2 cellular contexts compared by ENCODE assay signal in genomic region chr7:115124409-115124939, GRCh38.
TF ChIP-seq lines count a peak whose summit lies in the region.

No MANE protein-coding gene starts in this region.

TF ChIP-seq in IMR-90, 13 proteins besides CTCF, POLR2A, EP300 and RAD21:
- TF ChIP-seq ELK1 (IDR thresholded peaks at IDR 0.05; ENCODE audit: borderline replicate concordance, low read depth, low read length) = no peak
- TF ChIP-seq MAFK (IDR thresholded peaks at IDR 0.05; ENCODE audit: low read depth, low read length) = no peak
- no peak for TF ChIP-seq MXI1 (IDR thresholded peaks at IDR 0.05; ENCODE audit: borderline replicate concordance, low read depth, low read length)
- no peak for TF ChIP-seq CHD1 (IDR thresholded peaks at IDR 0.05; ENCODE audit: low read depth, low read length)
- TF ChIP-seq BHLHE40 (IDR thresholded peaks at IDR 0.05; ENCODE audit: low read depth, low read length) = no peak

TF ChIP-seq in H1, 55 proteins besides CTCF, POLR2A, EP300 and RAD21 (continued from another document):
- TF ChIP-seq ZNF274 (IDR thresholded peaks at IDR 0.05; ENCODE audit: borderline replicate concordance, extremely low read depth, low read length) (no peak), GABPA (IDR thresholded peaks at IDR 0.05; ENCODE audit: borderline replicate concordance, insufficient read depth, low read length) (no peak), TCF12 (IDR thresholded peaks at IDR 0.05; ENCODE audit: low read depth, low read length) (no peak), BACH1 (IDR thresholded peaks at IDR 0.05; ENCODE audit: low read length) (no peak), SRF (IDR thresholded peaks at IDR 0.05; ENCODE audit: low read depth, low read length) (no peak), POU5F1 (IDR thresholded peaks at IDR 0.05; ENCODE audit: low read depth, low read length) (no peak), CBX8 (IDR thresholded peaks at IDR 0.05; ENCODE audit: borderline replicate concordance, low read depth, low read length) (no peak), SIRT6 (IDR thresholded peaks at IDR 0.05; ENCODE audit: low read length) (no peak), SP1 (IDR thresholded peaks at IDR 0.05; ENCODE audit: low read depth, low read length) (no peak), FOSL1 (IDR thresholded peaks at IDR 0.05; ENCODE audit: insufficient read depth, low read depth, low read length) (no peak), E2F6 (IDR thresholded peaks at IDR 0.05) (no peak), PHF8 (conservative IDR thresholded peaks at IDR 0.05; ENCODE audit: low read depth, low read length) (no peak), MAX (IDR thresholded peaks at IDR 0.05) (no peak), HDAC2 (IDR thresholded peaks at IDR 0.05; ENCODE audit: borderline replicate concordance in 1 of 2, low read depth in 2 of 2, low read length in 2 of 2) (no peak), EZH2 (IDR thresholded peaks at IDR 0.05; ENCODE audit: low read depth, low read length, severe bottlenecking) (no peak), ATF2 (IDR thresholded peaks at IDR 0.05; ENCODE audit: low read length) (no peak)
